Comparison of ENCODE assay signal across 24 cellular contexts in the genomic region with DNA sequence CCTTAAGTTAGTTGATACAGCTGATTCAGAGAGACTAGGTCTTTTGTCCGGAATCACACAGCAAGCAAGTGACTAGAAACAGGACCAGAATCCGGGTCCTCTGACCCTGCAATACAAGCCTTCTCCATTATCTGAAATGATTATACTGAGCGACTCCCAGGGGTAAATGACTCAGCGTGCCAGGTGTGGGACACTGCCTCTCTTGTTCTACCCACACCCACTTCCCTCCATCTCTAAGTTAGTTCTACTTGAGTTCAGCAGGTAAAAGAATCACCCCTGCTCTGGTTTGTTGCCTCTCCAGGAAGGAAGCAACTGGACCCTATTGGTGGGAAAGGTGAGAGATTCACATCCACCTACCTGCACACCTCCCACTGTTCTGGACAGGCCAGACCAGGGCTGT.
DNase-seq lines count a peak whose midpoint lies in the region; ATAC-seq, FAIRE-seq and TF ChIP-seq lines count a peak whose summit lies in the region.
"Had no signal": no experiment of that assay in that cellular context is flagged by ENCODE, and none has a peak within 500 bp of the region (broad histone marks: within the 10 kb centered on the region; RNA-seq: fewer than 3 reads in every experiment).

No MANE protein-coding gene starts in this region.

- TF ChIP-seq POLR2A in A549 (IDR thresholded peaks at IDR 0.05; ENCODE audit: low read length) (no peak), IMR-90 (IDR thresholded peaks at IDR 0.05; ENCODE audit: low read depth, low read length) (no peak), right lobe of liver (IDR thresholded peaks at IDR 0.05) (no peak), vagina (IDR thresholded peaks at IDR 0.05) (no peak)

- H3K27ac ChIP-seq in A549 (peak overlapping the region; percentile 69 to 81), IMR-90 (ENCODE audit: insufficient read depth, low read length) (no peak overlapping the region), right lobe of liver (peak overlapping the region; percentile 65 to 92 (median 87)), vagina (no peak overlapping the region)

- no peak overlapping the region for H4K8ac ChIP-seq in IMR-90 (ENCODE audit: low read depth in 2 of 2, low read length in 2 of 2)

- TF ChIP-seq CTCF in A549 (IDR thresholded peaks at IDR 0.05) (no peak), IMR-90 (conservative IDR thresholded peaks at IDR 0.05; ENCODE audit: low read depth, low read length) (no peak), bronchial epithelial cell (IDR thresholded peaks at IDR 0.05; ENCODE audit: insufficient read depth, low read length, severe bottlenecking) (no peak), right lobe of liver (IDR thresholded peaks at IDR 0.05) (no peak), vagina (IDR thresholded peaks at IDR 0.05) (no peak)

- H3K23ac ChIP-seq in IMR-90 (ENCODE audit: low read depth, low read length) = no peak overlapping the region

- no peaks in the 10 kb centered on the region for H3K9me3 ChIP-seq in A549
- H3K9me3 ChIP-seq in IMR-90 (ENCODE audit: control insufficient read depth, insufficient read depth, low read length) = no peaks in the 10 kb centered on the region
- no peaks in the 10 kb centered on the region for H3K9me3 ChIP-seq in right lobe of liver
- no peaks in the 10 kb centered on the region for H3K9me3 ChIP-seq in vagina

- H3K56ac ChIP-seq in IMR-90 (ENCODE audit: extremely low read depth, insufficient read depth, low read length) = no peak overlapping the region

- WGBS in A549 (ENCODE audit: missing lambda C conversion rate) = 60% methylated on average over 4 of the region's 4 CpGs
- WGBS in IMR-90 (ENCODE audit: extremely low coverage in 2 of 2, insufficient read length in 1 of 2), 2 experiments = 93% methylated on average over 2 of the region's 4 CpGs; no CpG with 5 or more reads in 1 of the 2 experiments
- WGBS in right lobe of liver (ENCODE audit: insufficient coverage, low coverage, low lambda C conversion rate, missing lambda C conversion rate) = 40% methylated on average over 3 of the region's 4 CpGs

- DNase-seq in A549 (ENCODE audit: low read depth in 1 of 2, low spot score in 1 of 2) (no peak), IMR-90 (no peak), bronchial epithelial cell (ENCODE audit: low read depth) (peak; percentile 62), right lobe of liver (no peak), C1 segment of cervical spinal cord (lab: John Stamatoyannopoulos, UW) (no peak), vagina (ENCODE audit: extremely low spot score in 2 of 2) (no peak)
- DNase-seq: activated B cell treated with CpG ODN at 0.5 μM for 24 hours; activated CD4-positive, alpha-beta T cell treated with anti-CD3 and anti-CD28 coated beads, Interleukin-2, amount 50 U/mL, for 48 hours; activated gamma-delta T cell; cortex of kidney; DMS 273 treated with DMSO at 0.1 percent for 48 hours; midbrain; MM.1S; NCI-H1694 treated with DMSO at 0.1 percent for 48 hours; NCI-H510A; RPMI8226; substantia nigra had no signal

- intact Hi-C loops in IMR-90 (cut with micrococcal nuclease) = no loop called here
- intact Hi-C loops in right lobe of liver (cut with DNase I) = no loop called here
- intact Hi-C loops in vagina (cut with DNase I) = no loop called here

- in situ Hi-C loops in IMR-90 (cut with MboI; ENCODE audit: low sequenced_read_pairs) = no loop called here

- peak in 1 of 2 experiments; percentile 24; a peak in 3 of 6 replicates for ATAC-seq in A549
- ATAC-seq in IMR-90 (ENCODE audit: low read depth) = no peak
- ATAC-seq in right lobe of liver = peak in 1 of 4 donors; percentile 18
- no peak for ATAC-seq in GM18502 (IDR thresholded peaks at IDR 0.05; ENCODE audit: poor library complexity, unreplicated experiment)
- no peak for ATAC-seq in GM18867 (IDR thresholded peaks at IDR 0.05; ENCODE audit: unreplicated experiment)
- ATAC-seq: natural killer cell treated with Interleukin-12 subunit alpha and Interleukin-12 subunit beta and Interleukin-15 and Interleukin-18, amount 100 ng/mL, for 72 hours had no signal

- H2AFZ ChIP-seq in IMR-90 (replicated peaks; ENCODE audit: low read length, poor library complexity) = no peak overlapping the region

- no peaks in the 10 kb centered on the region for H3K27me3 ChIP-seq in IMR-90 (ENCODE audit: control insufficient read depth, insufficient read depth, low read length)
- no peaks in the 10 kb centered on the region for H3K27me3 ChIP-seq in bronchial epithelial cell (ENCODE audit: control insufficient read depth, insufficient read depth, low read length)
- H3K27me3 ChIP-seq in right lobe of liver = no peaks in the 10 kb centered on the region
- H3K27me3 ChIP-seq in vagina = no peaks in the 10 kb centered on the region

- no peak overlapping the region for H2BK20ac ChIP-seq in IMR-90 (ENCODE audit: low read depth, low read length)

- 0 out of 2 replicates have a peak, but pooled peaks cover 2% of the 10 kb centered on the region for H3K36me3 ChIP-seq in IMR-90 (ENCODE audit: control insufficient read depth, insufficient read depth, low read length)
- H3K36me3 ChIP-seq in bronchial epithelial cell (ENCODE audit: control insufficient read depth, insufficient read depth, low read length) = no peaks in the 10 kb centered on the region
- H3K36me3 ChIP-seq in right lobe of liver = no peaks in the 10 kb centered on the region
- H3K36me3 ChIP-seq in vagina = no peaks in the 10 kb centered on the region

- H3K4me1 ChIP-seq in A549 (peaks cover 59% of the 10 kb centered on the region), IMR-90 (ENCODE audit: control insufficient read depth, insufficient read depth, low read length) (no peaks in the 10 kb centered on the region), right lobe of liver (peaks cover 0 to 41% (median 16%) of the 10 kb centered on the region in 4 donors), vagina (no peaks in the 10 kb centered on the region)

- FAIRE-seq in A549 (lab: Jason Lieb, UNC) = no peak
- FAIRE-seq in bronchial epithelial cell (lab: Jason Lieb, UNC) = no peak
- FAIRE-seq: endometrium, G401.6, K562, urothelium cell line had no signal

- H3K4me3 ChIP-seq in A549 (no peak overlapping the region), IMR-90 (ENCODE audit: insufficient read depth, low read depth, low read length) (no peak overlapping the region), bronchial epithelial cell (ENCODE audit: low read depth, low read length) (no peak overlapping the region), right lobe of liver (no peak overlapping the region), vagina (no peak overlapping the region)
- H3K4me3 ChIP-seq: K562 had no signal

- no peaks in the 10 kb centered on the region for H3K9me1 ChIP-seq in IMR-90 (ENCODE audit: insufficient read depth, low read length)

- POLR2A ChIA-PET in A549 (lab: Yijun Ruan, JAX) = no interaction called here
- POLR2A ChIA-PET in IMR-90 (lab: Charles Lee; ENCODE audit: unreplicated experiment) = no interaction called here

- H3K18ac ChIP-seq in IMR-90 (ENCODE audit: low read depth, low read length) = no peak overlapping the region

- CTCF ChIA-PET in A549 (lab: Yijun Ruan, JAX) (interaction anchor here (0.9 to 1.2 kb wide), 2 partner anchors 13 to 22 kb away, joined by 3 read pairs; no protein-coding TSS in a partner anchor), IMR-90 (lab: Yijun Ruan, JAX) (no interaction called here)

- H2BK120ac ChIP-seq in IMR-90 (ENCODE audit: low read depth, low read length) = no peak overlapping the region

- no peak for TF ChIP-seq EP300 in A549 (IDR thresholded peaks at IDR 0.05)

- H2AK5ac ChIP-seq in IMR-90 (ENCODE audit: low read depth, low read length) = 0 out of 2 replicates have a peak overlapping the region, but pooled peaks have one; percentile 6

- dilution Hi-C loops in IMR-90 (cut with HindIII; ENCODE audit: low sequenced_read_pairs, unreplicated experiment) = no loop called here

- H4K5ac ChIP-seq in IMR-90 (ENCODE audit: low read depth, low read length) = no peak overlapping the region

- H3K79me1 ChIP-seq in IMR-90 (ENCODE audit: low read depth in 1 of 2, low read length in 2 of 2) = peaks cover 4 to 6% of the 10 kb centered on the region in 2 experiments; a peak in 2 of 4 replicates

- H3K4ac ChIP-seq in IMR-90 (ENCODE audit: low read depth, low read length) = no peak overlapping the region

- H2BK5ac ChIP-seq in IMR-90 (ENCODE audit: low read depth, low read length, poor library complexity, severe bottlenecking) = no peak overlapping the region

- H3K9ac ChIP-seq in IMR-90 (ENCODE audit: low read depth, low read length) = no peak overlapping the region

- H3K4me2 ChIP-seq in A549 = peak overlapping the region; percentile 50
- no peak overlapping the region for H3K4me2 ChIP-seq in IMR-90 (ENCODE audit: low read depth, low read length)

- 0 out of 2 replicates have a peak, but pooled peaks cover 2% of the 10 kb centered on the region for H4K20me1 ChIP-seq in IMR-90 (ENCODE audit: insufficient read depth, low read length)

- H4K91ac ChIP-seq in IMR-90 (ENCODE audit: insufficient read depth, low read depth, low read length) = no peak overlapping the region

- TF ChIP-seq RAD21 in A549 (conservative IDR thresholded peaks at IDR 0.05 in 1 of 2, IDR thresholded peaks at IDR 0.05 in 1 of 2) = no peak
- TF ChIP-seq RAD21 in IMR-90 (IDR thresholded peaks at IDR 0.05; ENCODE audit: low read length) = no peak

- H2AK9ac ChIP-seq in IMR-90 (replicated peaks; ENCODE audit: low read depth, low read length, poor library complexity) = no peak overlapping the region

- no peak overlapping the region for H2BK15ac ChIP-seq in IMR-90 (ENCODE audit: low read depth, low read length)

- no peak overlapping the region for H3K14ac ChIP-seq in IMR-90 (replicated peaks; ENCODE audit: low read depth, low read length)

- BruUV-seq in IMR-90 (replicated peaks; lab: Mats Ljungman, UMichigan) = no TSS peak

TF ChIP-seq in A549, 52 proteins besides CTCF, POLR2A, EP300 and RAD21 (continues in another document):
- no peak for TF ChIP-seq ESRRA (IDR thresholded peaks at IDR 0.05; ENCODE audit: borderline replicate concordance, low read length)

TF ChIP-seq in IMR-90, 13 proteins besides CTCF, POLR2A, EP300 and RAD21:
- no peak for TF ChIP-seq FOS (IDR thresholded peaks at IDR 0.05; ENCODE audit: low read depth, low read length)
- TF ChIP-seq BHLHE40 (IDR thresholded peaks at IDR 0.05; ENCODE audit: low read depth, low read length) = no peak
- no peak for TF ChIP-seq CEBPB (IDR thresholded peaks at IDR 0.05; ENCODE audit: low read depth, low read length)
- TF ChIP-seq MXI1 (IDR thresholded peaks at IDR 0.05; ENCODE audit: borderline replicate concordance, low read depth, low read length) = no peak
- TF ChIP-seq MAFK (IDR thresholded peaks at IDR 0.05; ENCODE audit: low read depth, low read length) = no peak
- TF ChIP-seq RCOR1 (IDR thresholded peaks at IDR 0.05; ENCODE audit: insufficient replicate concordance, low read length) = no peak
- TF ChIP-seq MAZ (IDR thresholded peaks at IDR 0.05; ENCODE audit: borderline replicate concordance, low read depth, low read length) = no peak
- no peak for TF ChIP-seq CHD1 (IDR thresholded peaks at IDR 0.05; ENCODE audit: low read depth, low read length)
- no peak for TF ChIP-seq RFX5 (IDR thresholded peaks at IDR 0.05; ENCODE audit: low read depth, low read length)
TF ChIP-seq in IMR-90: peak in this region for 0.

Comparison
In these comparisons a context has a peak if more than half of its experiments do, and no peak if none do; other contexts are left out.
1. H3K27ac ChIP-seq: peak in A549 (2 of 2) and right lobe of liver (3 of 3); none in IMR-90 (single experiment) and vagina (single experiment).